In the genomic region with DNA sequence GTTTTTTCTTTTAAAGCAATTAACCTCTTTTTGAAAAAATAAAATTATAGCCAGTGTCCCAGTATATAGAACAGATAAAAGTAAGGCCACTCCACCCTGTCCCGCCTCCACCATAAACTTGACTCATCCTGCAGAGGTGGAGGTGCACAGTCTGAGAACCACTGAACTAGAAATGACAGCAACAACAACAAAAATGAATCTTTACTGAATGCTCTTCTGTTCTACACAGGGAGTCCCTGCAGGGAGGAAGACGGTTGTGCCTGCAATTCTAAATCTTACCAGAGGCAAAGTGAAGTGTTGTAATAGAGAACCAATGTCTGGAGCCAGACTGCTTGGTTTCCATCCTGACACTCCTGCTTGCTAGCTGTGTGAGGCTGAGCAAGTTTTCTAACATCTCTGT, we compare ENCODE assay signal across 2 cellular contexts.
TF ChIP-seq lines count a peak whose summit lies in the region.

No MANE protein-coding gene starts in this region.

TF ChIP-seq in HCT116, 20 proteins besides CTCF, POLR2A, EP300 and RAD21 (continued from another document):
- TF ChIP-seq ELF1 (IDR thresholded peaks at IDR 0.05; ENCODE audit: borderline replicate concordance, low read depth) (no peak), YY1 (IDR thresholded peaks at IDR 0.05; ENCODE audit: extremely low read depth, insufficient replicate concordance, low read depth, low read length) (no peak), CEBPB (IDR thresholded peaks at IDR 0.05; ENCODE audit: low read depth) (no peak), EGR1 (IDR thresholded peaks at IDR 0.05; ENCODE audit: low read depth) (no peak), EZH2phosphoT487 (IDR thresholded peaks at IDR 0.05; ENCODE audit: borderline replicate concordance) (no peak), POLR2AphosphoS5 (IDR thresholded peaks at IDR 0.05; ENCODE audit: low read depth, low read length) (no peak)
- TF ChIP-seq, protein P1, sequence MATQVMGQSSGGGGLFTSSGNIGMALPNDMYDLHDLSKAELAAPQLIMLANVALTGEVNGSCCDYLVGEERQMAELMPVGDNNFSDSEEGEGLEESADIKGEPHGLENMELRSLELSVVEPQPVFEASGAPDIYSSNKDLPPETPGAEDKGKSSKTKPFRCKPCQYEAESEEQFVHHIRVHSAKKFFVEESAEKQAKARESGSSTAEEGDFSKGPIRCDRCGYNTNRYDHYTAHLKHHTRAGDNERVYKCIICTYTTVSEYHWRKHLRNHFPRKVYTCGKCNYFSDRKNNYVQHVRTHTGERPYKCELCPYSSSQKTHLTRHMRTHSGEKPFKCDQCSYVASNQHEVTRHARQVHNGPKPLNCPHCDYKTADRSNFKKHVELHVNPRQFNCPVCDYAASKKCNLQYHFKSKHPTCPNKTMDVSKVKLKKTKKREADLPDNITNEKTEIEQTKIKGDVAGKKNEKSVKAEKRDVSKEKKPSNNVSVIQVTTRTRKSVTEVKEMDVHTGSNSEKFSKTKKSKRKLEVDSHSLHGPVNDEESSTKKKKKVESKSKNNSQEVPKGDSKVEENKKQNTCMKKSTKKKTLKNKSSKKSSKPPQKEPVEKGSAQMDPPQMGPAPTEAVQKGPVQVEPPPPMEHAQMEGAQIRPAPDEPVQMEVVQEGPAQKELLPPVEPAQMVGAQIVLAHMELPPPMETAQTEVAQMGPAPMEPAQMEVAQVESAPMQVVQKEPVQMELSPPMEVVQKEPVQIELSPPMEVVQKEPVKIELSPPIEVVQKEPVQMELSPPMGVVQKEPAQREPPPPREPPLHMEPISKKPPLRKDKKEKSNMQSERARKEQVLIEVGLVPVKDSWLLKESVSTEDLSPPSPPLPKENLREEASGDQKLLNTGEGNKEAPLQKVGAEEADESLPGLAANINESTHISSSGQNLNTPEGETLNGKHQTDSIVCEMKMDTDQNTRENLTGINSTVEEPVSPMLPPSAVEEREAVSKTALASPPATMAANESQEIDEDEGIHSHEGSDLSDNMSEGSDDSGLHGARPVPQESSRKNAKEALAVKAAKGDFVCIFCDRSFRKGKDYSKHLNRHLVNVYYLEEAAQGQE (IDR thresholded peaks at IDR 0.05; ENCODE audit: low read depth) = no peak

TF ChIP-seq in K562, 482 proteins besides CTCF, POLR2A, EP300 and RAD21 (continued from another document):
- TF ChIP-seq, protein P2, sequence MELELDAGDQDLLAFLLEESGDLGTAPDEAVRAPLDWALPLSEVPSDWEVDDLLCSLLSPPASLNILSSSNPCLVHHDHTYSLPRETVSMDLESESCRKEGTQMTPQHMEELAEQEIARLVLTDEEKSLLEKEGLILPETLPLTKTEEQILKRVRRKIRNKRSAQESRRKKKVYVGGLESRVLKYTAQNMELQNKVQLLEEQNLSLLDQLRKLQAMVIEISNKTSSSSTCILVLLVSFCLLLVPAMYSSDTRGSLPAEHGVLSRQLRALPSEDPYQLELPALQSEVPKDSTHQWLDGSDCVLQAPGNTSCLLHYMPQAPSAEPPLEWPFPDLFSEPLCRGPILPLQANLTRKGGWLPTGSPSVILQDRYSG (tag; conservative IDR thresholded peaks at IDR 0.05; ENCODE audit: low read depth) = no peak
- TF ChIP-seq, protein P3, sequence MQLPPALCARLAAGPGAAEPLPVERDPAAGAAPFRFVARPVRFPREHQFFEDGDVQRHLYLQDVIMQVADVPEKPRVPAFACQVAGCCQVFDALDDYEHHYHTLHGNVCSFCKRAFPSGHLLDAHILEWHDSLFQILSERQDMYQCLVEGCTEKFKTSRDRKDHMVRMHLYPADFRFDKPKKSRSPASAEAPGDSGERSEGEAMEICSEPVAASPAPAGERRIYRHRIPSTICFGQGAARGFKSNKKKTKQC (CRISPR knock-in tag; IDR thresholded peaks at IDR 0.05) = no peak
- TF ChIP-seq ZBTB1 (CRISPR knock-in tag; IDR thresholded peaks at IDR 0.05; ENCODE audit: borderline replicate concordance, low read depth) (no peak), SNRNP70 (optimal IDR thresholded peaks at IDR 0.05; ENCODE audit: low read depth, low read length) (no peak), ZZZ3 (IDR thresholded peaks at IDR 0.05) (no peak), ARID2 (IDR thresholded peaks at IDR 0.05) (no peak)
- TF ChIP-seq, protein P4, sequence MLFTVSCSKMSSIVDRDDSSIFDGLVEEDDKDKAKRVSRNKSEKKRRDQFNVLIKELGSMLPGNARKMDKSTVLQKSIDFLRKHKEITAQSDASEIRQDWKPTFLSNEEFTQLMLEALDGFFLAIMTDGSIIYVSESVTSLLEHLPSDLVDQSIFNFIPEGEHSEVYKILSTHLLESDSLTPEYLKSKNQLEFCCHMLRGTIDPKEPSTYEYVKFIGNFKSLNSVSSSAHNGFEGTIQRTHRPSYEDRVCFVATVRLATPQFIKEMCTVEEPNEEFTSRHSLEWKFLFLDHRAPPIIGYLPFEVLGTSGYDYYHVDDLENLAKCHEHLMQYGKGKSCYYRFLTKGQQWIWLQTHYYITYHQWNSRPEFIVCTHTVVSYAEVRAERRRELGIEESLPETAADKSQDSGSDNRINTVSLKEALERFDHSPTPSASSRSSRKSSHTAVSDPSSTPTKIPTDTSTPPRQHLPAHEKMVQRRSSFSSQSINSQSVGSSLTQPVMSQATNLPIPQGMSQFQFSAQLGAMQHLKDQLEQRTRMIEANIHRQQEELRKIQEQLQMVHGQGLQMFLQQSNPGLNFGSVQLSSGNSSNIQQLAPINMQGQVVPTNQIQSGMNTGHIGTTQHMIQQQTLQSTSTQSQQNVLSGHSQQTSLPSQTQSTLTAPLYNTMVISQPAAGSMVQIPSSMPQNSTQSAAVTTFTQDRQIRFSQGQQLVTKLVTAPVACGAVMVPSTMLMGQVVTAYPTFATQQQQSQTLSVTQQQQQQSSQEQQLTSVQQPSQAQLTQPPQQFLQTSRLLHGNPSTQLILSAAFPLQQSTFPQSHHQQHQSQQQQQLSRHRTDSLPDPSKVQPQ (CRISPR knock-in tag; IDR thresholded peaks at IDR 0.05; ENCODE audit: borderline replicate concordance) = no peak
- TF ChIP-seq, protein P5, sequence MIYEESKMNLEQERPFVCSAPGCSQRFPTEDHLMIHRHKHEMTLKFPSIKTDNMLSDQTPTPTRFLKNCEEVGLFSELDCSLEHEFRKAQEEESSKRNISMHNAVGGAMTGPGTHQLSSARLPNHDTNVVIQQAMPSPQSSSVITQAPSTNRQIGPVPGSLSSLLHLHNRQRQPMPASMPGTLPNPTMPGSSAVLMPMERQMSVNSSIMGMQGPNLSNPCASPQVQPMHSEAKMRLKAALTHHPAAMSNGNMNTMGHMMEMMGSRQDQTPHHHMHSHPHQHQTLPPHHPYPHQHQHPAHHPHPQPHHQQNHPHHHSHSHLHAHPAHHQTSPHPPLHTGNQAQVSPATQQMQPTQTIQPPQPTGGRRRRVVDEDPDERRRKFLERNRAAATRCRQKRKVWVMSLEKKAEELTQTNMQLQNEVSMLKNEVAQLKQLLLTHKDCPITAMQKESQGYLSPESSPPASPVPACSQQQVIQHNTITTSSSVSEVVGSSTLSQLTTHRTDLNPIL (CRISPR knock-in tag; IDR thresholded peaks at IDR 0.05) = no peak
